ENCODE assay signal across 27 cellular contexts in genomic region chr3:53379898-53380297, GRCh38.
"Had no signal": no experiment of that assay in that cellular context is flagged by ENCODE, and none has a peak within 500 bp of the region (broad histone marks: within the 10 kb centered on the region; RNA-seq: fewer than 3 reads in every experiment).

No MANE protein-coding gene starts in this region.

- H3K4me3 ChIP-seq: ascending aorta, breast epithelium, cardiac muscle cell, colonic mucosa had no signal

- H3K27ac Mint-ChIP-seq: activated CD4-positive, alpha-beta memory T cell treated with anti-CD3 and anti-CD28 coated beads for 36 hours; activated CD4-positive, alpha-beta T cell treated with anti-CD3 and anti-CD28 coated beads for 36 hours; activated CD4-positive, alpha-beta T cell treated with anti-CD3 and anti-CD28 coated beads, Interleukin-2, amount 10 ng/mL, durations not matched to agents 24 days and 14 days; activated CD8-positive, alpha-beta memory T cell treated with anti-CD3 and anti-CD28 coated beads, Interleukin-2, amount 10 ng/mL, durations not matched to agents 7 days and 5 days; activated CD8-positive, alpha-beta T cell treated with anti-CD3 and anti-CD28 coated beads, Interleukin-2, amount 10 ng/mL, durations not matched to agents 7 days and 5 days; activated naive CD4-positive, alpha-beta T cell treated with anti-CD3 and anti-CD28 coated beads, Interleukin-2, amount 10 ng/mL, durations not matched to agents 7 days and 5 days; activated naive CD4-positive, alpha-beta T cell treated with anti-CD3 and anti-CD28 coated beads, Interleukin-2, amount 50 U/mL, for 72 hours; activated naive CD8-positive, alpha-beta T cell treated with anti-CD3 and anti-CD28 coated beads, Interleukin-2, amount 10 ng/mL, durations not matched to agents 7 days and 5 days; activated T-cell treated with anti-CD3 and anti-CD28 coated beads, Interleukin-2, amount 50 U/mL, for 24 hours; activated T-cell treated with anti-CD3 and anti-CD28 coated beads, Interleukin-2, amount 50 U/mL, for 72 hours; brain had no signal

- H3K4me1 ChIP-seq: ascending aorta, breast epithelium, colonic mucosa had no signal

- H3K4me3 Mint-ChIP-seq: activated CD4-positive, alpha-beta memory T cell treated with anti-CD3 and anti-CD28 coated beads for 36 hours; activated CD4-positive, alpha-beta T cell treated with anti-CD3 and anti-CD28 coated beads for 36 hours; activated CD4-positive, alpha-beta T cell treated with anti-CD3 and anti-CD28 coated beads, Interleukin-2, amount 10 ng/mL, durations not matched to agents 24 days and 14 days; activated CD8-positive, alpha-beta memory T cell treated with anti-CD3 and anti-CD28 coated beads, Interleukin-2, amount 10 ng/mL, durations not matched to agents 7 days and 5 days; activated CD8-positive, alpha-beta T cell treated with anti-CD3 and anti-CD28 coated beads, Interleukin-2, amount 10 ng/mL, durations not matched to agents 7 days and 5 days; activated naive CD4-positive, alpha-beta T cell treated with anti-CD3 and anti-CD28 coated beads, Interleukin-2, amount 10 ng/mL, durations not matched to agents 7 days and 5 days; activated naive CD8-positive, alpha-beta T cell treated with anti-CD3 and anti-CD28 coated beads, Interleukin-2, amount 10 ng/mL, durations not matched to agents 7 days and 5 days; activated T-cell treated with anti-CD3 and anti-CD28 coated beads, Interleukin-2, amount 50 U/mL, for 24 hours; activated T-cell treated with anti-CD3 and anti-CD28 coated beads, Interleukin-2, amount 50 U/mL, for 72 hours; brain had no signal

- DNase-seq: activated CD4-positive, alpha-beta memory T cell treated with anti-CD3 and anti-CD28 coated beads for 36 hours; activated CD4-positive, alpha-beta T cell treated with anti-CD3 and anti-CD28 coated beads for 36 hours; activated CD4-positive, alpha-beta T cell treated with anti-CD3 and anti-CD28 coated beads, Interleukin-2, amount 10 ng/mL, durations not matched to agents 24 days and 14 days; activated CD4-positive, CD25-positive, alpha-beta regulatory T cell; activated CD4-positive, CD25-positive, alpha-beta regulatory T cell treated with anti-CD3 and anti-CD28 coated beads, Interleukin-2, amount 50 U/mL, for 72 hours; activated CD8-positive, alpha-beta memory T cell treated with anti-CD3 and anti-CD28 coated beads, Interleukin-2, amount 10 ng/mL, durations not matched to agents 7 days and 5 days; activated CD8-positive, alpha-beta memory T cell treated with anti-CD3 and anti-CD28 coated beads, Interleukin-2, amount 50 U/mL, for 4 hours; activated CD8-positive, alpha-beta T cell treated with anti-CD3 and anti-CD28 coated beads, Interleukin-2, amount 10 ng/mL, durations not matched to agents 7 days and 5 days; activated gamma-delta T cell; activated naive CD4-positive, alpha-beta T cell; activated naive CD4-positive, alpha-beta T cell treated with anti-CD3 and anti-CD28 coated beads, Interleukin-2, amount 10 ng/mL, durations not matched to agents 7 days and 5 days; activated naive CD8-positive, alpha-beta T cell treated with anti-CD3 and anti-CD28 coated beads, Interleukin-2, amount 10 ng/mL, durations not matched to agents 7 days and 5 days; activated T-cell treated with anti-CD3 and anti-CD28 coated beads, Interleukin-2, amount 50 U/mL, for 24 hours; activated T-cell treated with anti-CD3 and anti-CD28 coated beads, Interleukin-2, amount 50 U/mL, for 72 hours; central memory CD4-positive, alpha-beta T cell; cerebellar nuclear complex; colonic mucosa; effector CD8-positive, alpha-beta T cell; foreskin melanocyte; head of caudate nucleus; T-helper 2 cell had no signal

- H3K36me3 Mint-ChIP-seq: activated CD4-positive, alpha-beta memory T cell treated with anti-CD3 and anti-CD28 coated beads for 36 hours; activated CD8-positive, alpha-beta memory T cell treated with anti-CD3 and anti-CD28 coated beads, Interleukin-2, amount 10 ng/mL, durations not matched to agents 7 days and 5 days; activated naive CD4-positive, alpha-beta T cell treated with anti-CD3 and anti-CD28 coated beads, Interleukin-2, amount 10 ng/mL, durations not matched to agents 7 days and 5 days; activated naive CD4-positive, alpha-beta T cell treated with anti-CD3 and anti-CD28 coated beads, Interleukin-2, amount 50 U/mL, for 72 hours; activated naive CD8-positive, alpha-beta T cell treated with anti-CD3 and anti-CD28 coated beads, Interleukin-2, amount 10 ng/mL, durations not matched to agents 7 days and 5 days; brain had no signal

- H3K36me3 ChIP-seq: ascending aorta, breast epithelium, cardiac muscle cell, colonic mucosa had no signal

- H3K27me3 ChIP-seq: ascending aorta, breast epithelium, cardiac muscle cell, colonic mucosa had no signal

- H3K4me1 Mint-ChIP-seq: activated CD4-positive, alpha-beta T cell treated with anti-CD3 and anti-CD28 coated beads for 36 hours; activated CD4-positive, alpha-beta T cell treated with anti-CD3 and anti-CD28 coated beads, Interleukin-2, amount 10 ng/mL, durations not matched to agents 24 days and 14 days; activated CD8-positive, alpha-beta memory T cell treated with anti-CD3 and anti-CD28 coated beads, Interleukin-2, amount 10 ng/mL, durations not matched to agents 7 days and 5 days; activated naive CD4-positive, alpha-beta T cell treated with anti-CD3 and anti-CD28 coated beads, Interleukin-2, amount 10 ng/mL, durations not matched to agents 7 days and 5 days; activated naive CD8-positive, alpha-beta T cell treated with anti-CD3 and anti-CD28 coated beads, Interleukin-2, amount 10 ng/mL, durations not matched to agents 7 days and 5 days; brain had no signal

- H3K27ac ChIP-seq: ascending aorta, breast epithelium, cardiac muscle cell, colonic mucosa had no signal

- H3K9me3 ChIP-seq: ascending aorta, breast epithelium, colonic mucosa had no signal

- ATAC-seq: activated CD4-positive, alpha-beta T cell treated with anti-CD3 and anti-CD28 coated beads for 36 hours; activated CD8-positive, alpha-beta memory T cell treated with anti-CD3 and anti-CD28 coated beads, Interleukin-2, amount 10 ng/mL, durations not matched to agents 7 days and 5 days; activated CD8-positive, alpha-beta T cell treated with anti-CD3 and anti-CD28 coated beads, Interleukin-2, amount 10 ng/mL, durations not matched to agents 7 days and 5 days; activated naive CD4-positive, alpha-beta T cell treated with anti-CD3 and anti-CD28 coated beads, Interleukin-2, amount 50 U/mL, for 72 hours; activated T-cell treated with anti-CD3 and anti-CD28 coated beads, Interleukin-2, amount 50 U/mL, for 72 hours; esophagus mucosa had no signal

- H3K9me3 Mint-ChIP-seq: activated CD4-positive, alpha-beta memory T cell treated with anti-CD3 and anti-CD28 coated beads for 36 hours; activated CD4-positive, alpha-beta T cell treated with anti-CD3 and anti-CD28 coated beads, Interleukin-2, amount 10 ng/mL, durations not matched to agents 24 days and 14 days; activated naive CD4-positive, alpha-beta T cell treated with anti-CD3 and anti-CD28 coated beads, Interleukin-2, amount 10 ng/mL, durations not matched to agents 7 days and 5 days; activated naive CD4-positive, alpha-beta T cell treated with anti-CD3 and anti-CD28 coated beads, Interleukin-2, amount 50 U/mL, for 72 hours; activated naive CD8-positive, alpha-beta T cell treated with anti-CD3 and anti-CD28 coated beads, Interleukin-2, amount 10 ng/mL, durations not matched to agents 7 days and 5 days; activated T-cell treated with anti-CD3 and anti-CD28 coated beads, Interleukin-2, amount 50 U/mL, for 24 hours had no signal
